In the genomic region with DNA sequence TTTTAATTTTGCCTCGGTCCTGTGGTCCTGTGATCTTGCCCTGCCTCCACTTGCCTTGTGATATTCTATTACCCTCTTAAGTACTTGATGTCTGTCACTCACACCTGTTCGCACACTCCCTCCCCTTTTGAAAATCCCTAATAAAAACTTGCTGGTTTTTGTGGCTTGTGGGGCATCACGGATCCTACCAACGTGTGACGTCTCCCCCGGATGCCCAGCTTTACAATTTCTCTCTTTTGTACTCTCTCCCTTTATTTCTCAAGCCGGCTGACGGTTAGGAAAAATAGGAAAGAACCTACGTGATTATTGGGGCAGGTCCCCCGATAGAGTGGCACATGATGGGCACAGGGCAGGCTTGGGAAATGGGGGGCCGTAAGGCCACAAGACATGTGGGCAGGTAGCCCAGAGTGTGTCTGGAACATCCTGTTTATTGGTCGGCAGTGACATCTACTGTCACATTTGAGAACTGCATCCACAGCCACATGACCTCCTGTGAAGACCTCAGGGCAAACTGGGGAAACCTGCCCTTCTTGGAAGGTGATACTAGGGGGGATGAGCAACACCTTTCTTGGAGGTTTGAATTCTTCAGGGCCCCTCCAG, we compare ENCODE assay signal across 8 cellular contexts.
DNase-seq lines count a peak whose midpoint lies in the region; ATAC-seq and TF ChIP-seq lines count a peak whose summit lies in the region.
"Not testable (repeated sequence)": the region's sequence is repeated elsewhere in the genome, so short reads cannot be mapped to it uniquely, and the experiment has no call there.

No MANE protein-coding gene starts in this region.

- not testable (repeated sequence) for H3K4me3 Mint-ChIP-seq in activated naive CD4-positive, alpha-beta T cell treated with anti-CD3 and anti-CD28 coated beads, Interleukin-2, amount 10 ng/mL, durations not matched to agents 7 days and 5 days

- peak; percentile 28 for DNase-seq in AG09319 (ENCODE audit: extremely low read depth, low read depth)
- peak; percentile 3 for DNase-seq in NCI-H2107 (lab: John Stamatoyannopoulos, UW)
- peak; percentile 81 for DNase-seq in T-helper 9 cell
- DNase-seq in activated naive CD4-positive, alpha-beta T cell treated with anti-CD3 and anti-CD28 coated beads, Interleukin-2, amount 10 ng/mL, durations not matched to agents 7 days and 5 days, result peak; percentile 87
- DNase-seq in fibroblast of the conjunctiva (ENCODE audit: low read depth), result peak; percentile 53
- DNase-seq in midbrain (lab: John Stamatoyannopoulos, UW), result peak; percentile 89
- DNase-seq in stimulated activated CD4-positive, alpha-beta T cell treated with anti-CD3 and anti-CD28 coated beads, Interleukin-4, amount 100 ng/mL, for 4 hours, result peak; percentile 73 to 74

- not testable (repeated sequence) for H3K9me3 Mint-ChIP-seq in activated naive CD4-positive, alpha-beta T cell treated with anti-CD3 and anti-CD28 coated beads, Interleukin-2, amount 10 ng/mL, durations not matched to agents 7 days and 5 days

- H3K36me3 Mint-ChIP-seq in activated naive CD4-positive, alpha-beta T cell treated with anti-CD3 and anti-CD28 coated beads, Interleukin-2, amount 10 ng/mL, durations not matched to agents 7 days and 5 days, result not testable (repeated sequence)

- peak; percentile 80 for TF ChIP-seq CTCF in AG09319 (IDR thresholded peaks at IDR 0.05; ENCODE audit: low read depth, low read length)

- ATAC-seq in GM21723 (IDR thresholded peaks at IDR 0.05; ENCODE audit: unreplicated experiment), result peak; percentile 65

- not testable (repeated sequence) for H3K4me1 Mint-ChIP-seq in activated naive CD4-positive, alpha-beta T cell treated with anti-CD3 and anti-CD28 coated beads, Interleukin-2, amount 10 ng/mL, durations not matched to agents 7 days and 5 days

- peaks cover 11% of the 10 kb centered on the region for H3K27me3 Mint-ChIP-seq in activated naive CD4-positive, alpha-beta T cell treated with anti-CD3 and anti-CD28 coated beads, Interleukin-2, amount 10 ng/mL, durations not matched to agents 7 days and 5 days

- not testable (repeated sequence) for H3K27ac Mint-ChIP-seq in activated naive CD4-positive, alpha-beta T cell treated with anti-CD3 and anti-CD28 coated beads, Interleukin-2, amount 10 ng/mL, durations not matched to agents 7 days and 5 days

- CTCF ChIA-PET in activated naive CD4-positive, alpha-beta T cell treated with anti-CD3 and anti-CD28 coated beads, Interleukin-2, amount 10 ng/mL, durations not matched to agents 7 days and 5 days (lab: Charles Lee), result interaction anchor here (1.0 to 1.4 kb wide), 3 partner anchors 60 to 98 kb away, joined by 3 to 4 read pairs (median 3); no protein-coding TSS in a partner anchor

Comparison
In these comparisons a context has a peak if more than half of its experiments do, and no peak if none do; other contexts are left out.
1. Peak in every context shown above with its lines: DNase-seq and ATAC-seq.
2. DNase-seq: peak in every context shown above with its lines; median percentile 89 in midbrain; 87 in activated naive CD4-positive, alpha-beta T cell treated with anti-CD3 and anti-CD28 coated beads, Interleukin-2, amount 10 ng/mL, durations not matched to agents 7 days and 5 days; 81 in T-helper 9 cell; 74 in stimulated activated CD4-positive, alpha-beta T cell treated with anti-CD3 and anti-CD28 coated beads, Interleukin-4, amount 100 ng/mL, for 4 hours; 53 in fibroblast of the conjunctiva; 28 in AG09319; 3 in NCI-H2107.